In the genomic region with DNA sequence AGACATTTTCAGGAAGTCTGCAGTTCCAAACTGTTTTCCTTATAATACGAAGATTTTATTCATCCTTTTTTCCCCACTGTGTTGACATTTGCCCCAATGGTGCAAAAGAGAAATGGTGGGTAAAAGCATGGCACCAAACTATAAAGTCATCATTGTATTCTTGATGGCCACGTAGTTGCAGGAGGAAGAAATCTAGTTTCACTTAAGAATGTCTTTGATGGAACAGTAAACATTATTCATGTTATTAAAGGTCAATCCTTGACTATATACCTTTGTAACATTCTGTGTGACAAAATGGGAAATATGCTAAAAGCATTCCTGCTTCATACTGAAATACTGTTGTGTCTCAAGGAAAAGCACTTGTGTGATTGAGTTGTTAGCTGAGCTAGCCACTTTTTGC, we compare ENCODE assay signal across 19 cellular contexts.
A peak's percentile ranks its signal among the peaks of the same experiment; 100 is the strongest.
DNase-seq lines count a peak whose midpoint lies in the region; ATAC-seq lines count a peak whose summit lies in the region.
"Had no signal": no experiment of that assay in that cellular context is flagged by ENCODE, and none has a peak within 500 bp of the region (broad histone marks: within the 10 kb centered on the region; RNA-seq: fewer than 3 reads in every experiment).

No MANE protein-coding gene starts in this region.

- no peak overlapping the region for H3K4ac ChIP-seq in mesendoderm (ENCODE audit: low read depth, low read length)

- no peak overlapping the region for H3K18ac ChIP-seq in mesendoderm (ENCODE audit: low read length)

- no peaks in the 10 kb centered on the region for H3K9me3 ChIP-seq in KOPT-K1 (ENCODE audit: insufficient read depth, low read length, poor library complexity, severe bottlenecking)
- H3K9me3 ChIP-seq: suprapubic skin had no signal

- H3K4me3 ChIP-seq in mesendoderm (ENCODE audit: low read length), result no peak overlapping the region
- H3K4me3 ChIP-seq: suprapubic skin had no signal

- H2BK120ac ChIP-seq in mesendoderm (ENCODE audit: low read depth, low read length), result no peak overlapping the region

- 0 out of 2 replicates have a peak, but pooled peaks cover 4% of the 10 kb centered on the region for H3K36me3 ChIP-seq in KOPT-K1 (ENCODE audit: insufficient read depth, low read length)
- no peaks in the 10 kb centered on the region for H3K36me3 ChIP-seq in mesendoderm (ENCODE audit: control insufficient read depth, insufficient read depth, low read length)
- H3K36me3 ChIP-seq: suprapubic skin had no signal

- H3K9ac ChIP-seq in mesendoderm (ENCODE audit: low read length), result no peak overlapping the region

- ATAC-seq in central memory CD8-positive, alpha-beta T cell (replicated peaks; ENCODE audit: extremely low read depth, poor library complexity, severe bottlenecking), result no peak
- ATAC-seq in stimulated activated naive CD8-positive, alpha-beta T cell treated with anti-CD3 and anti-CD28 coated beads, Interleukin-15, amount 100 ng/mL, for 72 hours, result no peak
- no peak for ATAC-seq in sciatic nerve
- ATAC-seq: esophagus mucosa, foreskin keratinocyte, Panc1 had no signal

- no peaks in the 10 kb centered on the region for H3K79me2 ChIP-seq in mesendoderm (ENCODE audit: control insufficient read depth, insufficient read depth, low read length)

- no peak overlapping the region for H3K4me3 Mint-ChIP-seq in activated T-cell treated with anti-CD3 and anti-CD28 coated beads, Interleukin-2, amount 50 U/mL, for 24 hours
- H3K4me3 Mint-ChIP-seq in central memory CD8-positive, alpha-beta T cell, result peak overlapping the region; percentile 46
- peak overlapping the region; percentile 17 to 49 for H3K4me3 Mint-ChIP-seq in stimulated activated naive CD8-positive, alpha-beta T cell treated with anti-CD3 and anti-CD28 coated beads, Interleukin-15, amount 100 ng/mL, for 72 hours
- H3K4me3 Mint-ChIP-seq: memory B cell had no signal

- no peak overlapping the region for H2AK5ac ChIP-seq in mesendoderm (ENCODE audit: low read length)

- H3K9me3 Mint-ChIP-seq in activated T-cell treated with anti-CD3 and anti-CD28 coated beads, Interleukin-2, amount 50 U/mL, for 24 hours, result no peaks in the 10 kb centered on the region
- no peaks in the 10 kb centered on the region for H3K9me3 Mint-ChIP-seq in central memory CD8-positive, alpha-beta T cell
- no peaks in the 10 kb centered on the region for H3K9me3 Mint-ChIP-seq in stimulated activated naive CD8-positive, alpha-beta T cell treated with anti-CD3 and anti-CD28 coated beads, Interleukin-15, amount 100 ng/mL, for 72 hours
- H3K9me3 Mint-ChIP-seq: memory B cell had no signal

- no peak overlapping the region for H3K56ac ChIP-seq in mesendoderm (ENCODE audit: low read length)

- no peak for DNase-seq in activated T-cell treated with anti-CD3 and anti-CD28 coated beads, Interleukin-2, amount 50 U/mL, for 24 hours
- no peak for DNase-seq in activated T-cell treated with anti-CD3 and anti-CD28 coated beads, Interleukin-2, amount 50 U/mL, for 1 hour
- DNase-seq in central memory CD8-positive, alpha-beta T cell (ENCODE audit: low spot score in 2 of 2), result no peak
- DNase-seq in stimulated activated naive CD8-positive, alpha-beta T cell treated with anti-CD3 and anti-CD28 coated beads, Interleukin-15, amount 100 ng/mL, for 72 hours, result no peak
- DNase-seq in mesendoderm (no peak), sciatic nerve (ENCODE audit: low spot score) (no peak)
- no peak for DNase-seq in stimulated activated CD4-positive, alpha-beta T cell treated with anti-CD3 and anti-CD28 coated beads, Interleukin-12 subunit alpha, Interleukin-12 subunit beta, amount 100 ng/mL, for 4 hours
- DNase-seq: foreskin keratinocyte; Kasumi-1; NCI-H1694; NCI-H524; nucleus accumbens; stimulated activated CD4-positive, alpha-beta T cell treated with anti-CD3 and anti-CD28 coated beads, Interleukin-2, amount 100 ng/mL, for 24 hours had no signal

- H3K4me2 ChIP-seq in mesendoderm (ENCODE audit: low read length), result no peak overlapping the region

- H3K36me3 Mint-ChIP-seq in activated T-cell treated with anti-CD3 and anti-CD28 coated beads, Interleukin-2, amount 50 U/mL, for 24 hours (ENCODE audit: low read depth), result peaks cover 20% of the 10 kb centered on the region
- peaks cover 23% of the 10 kb centered on the region for H3K36me3 Mint-ChIP-seq in central memory CD8-positive, alpha-beta T cell (ENCODE audit: insufficient read depth)
- H3K36me3 Mint-ChIP-seq: memory B cell had no signal

- peaks cover 88% of the 10 kb centered on the region for H3K4me1 Mint-ChIP-seq in activated T-cell treated with anti-CD3 and anti-CD28 coated beads, Interleukin-2, amount 50 U/mL, for 24 hours (ENCODE audit: low read depth)
- H3K4me1 Mint-ChIP-seq in central memory CD8-positive, alpha-beta T cell, result peaks cover 80% of the 10 kb centered on the region
- H3K4me1 Mint-ChIP-seq in stimulated activated naive CD8-positive, alpha-beta T cell treated with anti-CD3 and anti-CD28 coated beads, Interleukin-15, amount 100 ng/mL, for 72 hours, result peaks cover 64% of the 10 kb centered on the region

- intact Hi-C loops in sciatic nerve (cut with DNase I), result no loop called here

- peak overlapping the region; percentile 84 for H3K27ac Mint-ChIP-seq in activated T-cell treated with anti-CD3 and anti-CD28 coated beads, Interleukin-2, amount 50 U/mL, for 24 hours
- H3K27ac Mint-ChIP-seq in central memory CD8-positive, alpha-beta T cell (ENCODE audit: low read depth), result no peak overlapping the region
- peak overlapping the region; percentile 22 to 64 for H3K27ac Mint-ChIP-seq in stimulated activated naive CD8-positive, alpha-beta T cell treated with anti-CD3 and anti-CD28 coated beads, Interleukin-15, amount 100 ng/mL, for 72 hours
- H3K27ac Mint-ChIP-seq: memory B cell had no signal

- no peak overlapping the region for H2BK15ac ChIP-seq in mesendoderm (replicated peaks; ENCODE audit: low read depth)

- H3K27me3 ChIP-seq in mesendoderm (ENCODE audit: insufficient read depth, low read length, poor library complexity), result no peaks in the 10 kb centered on the region
- H3K27me3 ChIP-seq: foreskin keratinocyte, suprapubic skin had no signal

- peaks cover 5% of the 10 kb centered on the region for H3K4me1 ChIP-seq in mesendoderm (ENCODE audit: control insufficient read depth, low read depth, low read length)
- H3K4me1 ChIP-seq: foreskin keratinocyte had no signal

- no peaks in the 10 kb centered on the region for H3K79me1 ChIP-seq in mesendoderm (ENCODE audit: low read length)

- H3K27ac ChIP-seq in KOPT-K1 (ENCODE audit: low read depth, low read length, poor library complexity, severe bottlenecking) (peak overlapping the region; percentile 74), mesendoderm (ENCODE audit: low read depth, low read length) (no peak overlapping the region)
- H3K27ac ChIP-seq: foreskin keratinocyte, suprapubic skin, VCaP had no signal

- no CpG with 5 or more reads among the region's 2 CpGs for WGBS in mesendoderm (ENCODE audit: extremely low coverage, insufficient coverage, low lambda C conversion rate)

- H3K23ac ChIP-seq in mesendoderm (ENCODE audit: low read length), result no peak overlapping the region

- H4K5ac ChIP-seq in mesendoderm (ENCODE audit: low read length), result no peak overlapping the region

- H4K8ac ChIP-seq in mesendoderm (ENCODE audit: low read depth, low read length), result no peak overlapping the region

- H3K27me3 Mint-ChIP-seq in activated T-cell treated with anti-CD3 and anti-CD28 coated beads, Interleukin-2, amount 50 U/mL, for 24 hours, result no peaks in the 10 kb centered on the region
- H3K27me3 Mint-ChIP-seq in central memory CD8-positive, alpha-beta T cell, result no peaks in the 10 kb centered on the region
- no peaks in the 10 kb centered on the region for H3K27me3 Mint-ChIP-seq in stimulated activated naive CD8-positive, alpha-beta T cell treated with anti-CD3 and anti-CD28 coated beads, Interleukin-15, amount 100 ng/mL, for 72 hours

- no peak overlapping the region for H2BK5ac ChIP-seq in mesendoderm (ENCODE audit: low read length)
